9 cellular contexts compared by ENCODE assay signal in genomic region chr9:15512204-15512603, GRCh38. TPM values are rescaled to one million over a fixed set of nuclear protein-coding genes. Genes with fewer than 3 reads are reported as not detected.
DNase-seq lines count a peak whose midpoint lies in the region; ATAC-seq and TF ChIP-seq lines count a peak whose summit lies in the region.
"Had no signal": no experiment of that assay in that cellular context is flagged by ENCODE, and none has a peak within 500 bp of the region (broad histone marks: within the 10 kb centered on the region; RNA-seq: fewer than 3 reads in every experiment).

No MANE protein-coding gene starts in this region.

- no peak overlapping the region for H4K5ac ChIP-seq in H9 (ENCODE audit: insufficient read length, low read depth, low read length)

- no peak overlapping the region for H3K23ac ChIP-seq in H9 (ENCODE audit: insufficient read length, low read depth, low read length)

- H3K27me3 ChIP-seq in H9 (ENCODE audit: insufficient read depth, low read length), result no peaks in the 10 kb centered on the region
- H3K27me3 ChIP-seq in WERI-Rb-1 (ENCODE audit: insufficient read depth, low read depth, severe bottlenecking), result no peaks in the 10 kb centered on the region

- peaks cover 10% of the 10 kb centered on the region for H3K23me2 ChIP-seq in H9 (ENCODE audit: insufficient read length, low read depth, low read length, poor library complexity, severe bottlenecking)

- no peak overlapping the region for H3K4me3 ChIP-seq in WERI-Rb-1 (ENCODE audit: low read depth, low read length)

- H3K4me3 Mint-ChIP-seq in H9 (peak overlapping the region; percentile 74 to 94), memory B cell (peak overlapping the region; percentile 39)

- no peak overlapping the region for H4K91ac ChIP-seq in H9 (ENCODE audit: insufficient read length, low read depth, low read length)

- H3K4me2 ChIP-seq in H9 (ENCODE audit: insufficient read depth, insufficient read length, low read length), result peak overlapping the region; percentile 23

- H3K9me3 ChIP-seq in H9 (ENCODE audit: control insufficient read depth, low read depth, low read length) (no peaks in the 10 kb centered on the region), WERI-Rb-1 (ENCODE audit: severe bottlenecking) (no peaks in the 10 kb centered on the region)

- no peak overlapping the region for H2AFZ ChIP-seq in H9 (ENCODE audit: low read length)

- no CpG with 5 or more reads among the region's 1 CpG for WGBS in H9 (ENCODE audit: extremely low coverage, insufficient read length, low lambda C conversion rate)

- no peak overlapping the region for H2BK15ac ChIP-seq in H9 (ENCODE audit: low read depth, low read length)

- H3K56ac ChIP-seq in H9 (ENCODE audit: insufficient read length, low read depth, low read length), result no peak overlapping the region

- H3K27me3 Mint-ChIP-seq in H9 (ENCODE audit: low read depth) (no peaks in the 10 kb centered on the region), memory B cell (no peaks in the 10 kb centered on the region)

- H3K36me3 Mint-ChIP-seq in H9 (ENCODE audit: insufficient read depth in 1 of 3, low read depth in 3 of 3), result peaks cover 23 to 27% (median 27%) of the 10 kb centered on the region in 3 experiments
- peaks cover 3% of the 10 kb centered on the region for H3K36me3 Mint-ChIP-seq in memory B cell

- H3K27ac Mint-ChIP-seq in H9 (peak overlapping the region; percentile 69 to 98 (median 97)), memory B cell (peak overlapping the region; percentile 98)

- H3K4me1 ChIP-seq in H9 (ENCODE audit: insufficient read depth, low read length), result peaks cover 2% of the 10 kb centered on the region; the same call in 1 of the 2 replicates

- no peak overlapping the region for H4K8ac ChIP-seq in H9 (replicated peaks; ENCODE audit: insufficient read length, low read depth, low read length)

- no peak overlapping the region for H2BK12ac ChIP-seq in H9 (ENCODE audit: insufficient read length, low read depth, low read length)

- no peak overlapping the region for H2AK5ac ChIP-seq in H9 (ENCODE audit: insufficient read length, low read length)

- DNase-seq in NCI-H1417 (lab: John Stamatoyannopoulos, UW) (peak in 2 of 3 experiments; percentile 22 to 59), NCI-H1417 treated with DMSO at 0.1 percent for 48 hours (lab: John Stamatoyannopoulos, UW) (no peak), H9 (no peak), WERI-Rb-1 (no peak), memory B cell (ENCODE audit: low spot score in 2 of 2) (no peak), NCI-H2029 (lab: John Stamatoyannopoulos, UW) (no peak), inferior parietal cortex (ENCODE audit: extremely low spot score) (no peak)

- H3K9ac ChIP-seq in H9 (ENCODE audit: extremely low read depth, insufficient read length, low read length), result peak overlapping the region; percentile 12

- H3K36me3 ChIP-seq in WERI-Rb-1, result peaks cover 32% of the 10 kb centered on the region

- TF ChIP-seq CTCF in H9 (conservative IDR thresholded peaks at IDR 0.05) (no peak), WERI-Rb-1 (IDR thresholded peaks at IDR 0.05; ENCODE audit: low read depth, low read length) (no peak)

- H4K20me1 ChIP-seq in H9 (ENCODE audit: control insufficient read depth, insufficient read depth, insufficient read length), result no peaks in the 10 kb centered on the region

- no peak overlapping the region for H2BK5ac ChIP-seq in H9 (ENCODE audit: insufficient read length, low read length)

- H3K27ac ChIP-seq in H9 (ENCODE audit: insufficient read length, low read depth, low read length), result peak overlapping the region; percentile 81
- peak overlapping the region; percentile 100 for H3K27ac ChIP-seq in WERI-Rb-1

- H2BK120ac ChIP-seq in H9 (ENCODE audit: low read depth, low read length, poor library complexity, severe bottlenecking), result no peak overlapping the region

- no peak overlapping the region for H3K4ac ChIP-seq in H9 (ENCODE audit: low read depth, low read length)

- H3K9me3 Mint-ChIP-seq in H9 (peaks cover 0 to 2% of the 10 kb centered on the region in 2 experiments; a peak in 2 of 5 replicates), memory B cell (no peaks in the 10 kb centered on the region)
- H3K9me3 Mint-ChIP-seq: activated naive CD4-positive, alpha-beta T cell treated with anti-CD3 and anti-CD28 coated beads, Interleukin-2, amount 50 U/mL, for 72 hours had no signal

- no peak overlapping the region for H3K18ac ChIP-seq in H9 (ENCODE audit: insufficient read length, low read depth, low read length)

- no peak overlapping the region for H3K14ac ChIP-seq in H9 (ENCODE audit: insufficient read depth, low read length)

- no peak overlapping the region for H3T11ph ChIP-seq in H9 (ENCODE audit: low read length)

- H3K4me1 Mint-ChIP-seq in H9, result peaks cover 42 to 51% of the 10 kb centered on the region in 2 experiments
- peaks cover 35% of the 10 kb centered on the region for H3K4me1 Mint-ChIP-seq in memory B cell

- ATAC-seq in memory B cell (ENCODE audit: low read depth), result no peak
- ATAC-seq in HG02610 (IDR thresholded peaks at IDR 0.05; ENCODE audit: unreplicated experiment), result no peak

- no peaks in the 10 kb centered on the region for H3K79me1 ChIP-seq in H9 (ENCODE audit: insufficient read depth, low read depth, low read length, poor library complexity, severe bottlenecking)

- peaks cover 25% of the 10 kb centered on the region; the same call in 1 of the 2 replicates for H3K79me2 ChIP-seq in H9 (ENCODE audit: insufficient read depth, low read length)

- H2BK20ac ChIP-seq in H9 (ENCODE audit: low read depth, low read length, poor library complexity, severe bottlenecking), result no peak overlapping the region

RNA-seq across cellular contexts. Expression of gene PSIP1, which starts 1.4 kb away (rescaled TPM):
- 362 and 368 TPM in 2 replicates for total RNA-seq in H9 (2021)

RNA-seq across cellular contexts. Expression of gene CCDC171, which starts 40.6 kb away (rescaled TPM):
- 2.4 TPM in 2 replicates for total RNA-seq in H9 (2021)

Comparison
In these comparisons a context has a peak if more than half of its experiments do, and no peak if none do; other contexts are left out.
1. DNase-seq: peak in NCI-H1417 (2 of 3); none in NCI-H1417 treated with DMSO at 0.1 percent for 48 hours (single experiment), H9 (single experiment), WERI-Rb-1 (single experiment), memory B cell (0 of 2), NCI-H2029 (single experiment) and inferior parietal cortex (single experiment).